18 cellular contexts compared by ENCODE assay signal in genomic region chr20:64129146-64129782, GRCh38. TPM values are rescaled to one million over a fixed set of nuclear protein-coding genes. Genes with fewer than 3 reads are reported as not detected.
DNase-seq lines count a peak whose midpoint lies in the region; ATAC-seq and TF ChIP-seq lines count a peak whose summit lies in the region.
"Had no signal": no experiment of that assay in that cellular context is flagged by ENCODE, and none has a peak within 500 bp of the region (broad histone marks: within the 10 kb centered on the region; RNA-seq: fewer than 3 reads in every experiment).

No MANE protein-coding gene starts in this region.

- H3K36me3 Mint-ChIP-seq in activated CD4-positive, alpha-beta memory T cell treated with anti-CD3 and anti-CD28 coated beads for 36 hours: no peaks in the 10 kb centered on the region
- H3K36me3 Mint-ChIP-seq in GM23338 (ENCODE audit: low read depth): no peaks in the 10 kb centered on the region
- H3K36me3 Mint-ChIP-seq: CD14-positive monocyte had no signal

- H3K4me3 ChIP-seq in heart left ventricle (no peak overlapping the region), left ventricle myocardium inferior (no peak overlapping the region), left lung (no peak overlapping the region), osteoblast (ENCODE audit: insufficient read depth, low read length) (no peak overlapping the region), GM23338 (no peak overlapping the region)

- no peak overlapping the region for H3K4me2 ChIP-seq in osteoblast (ENCODE audit: insufficient read depth, low read length)
- no peak overlapping the region for H3K4me2 ChIP-seq in GM23338
- H3K4me2 ChIP-seq: KMS-11 had no signal

- no peak overlapping the region for H3K27ac Mint-ChIP-seq in activated CD4-positive, alpha-beta memory T cell treated with anti-CD3 and anti-CD28 coated beads for 36 hours
- H3K27ac Mint-ChIP-seq in GM23338: no peak overlapping the region
- H3K27ac Mint-ChIP-seq: CD14-positive monocyte had no signal

- H3K27me3 ChIP-seq in heart left ventricle (peaks cover 0 to 31% (median 3%) of the 10 kb centered on the region in 9 donors), left ventricle myocardium inferior (ENCODE audit: low read depth) (peaks cover 51% of the 10 kb centered on the region), left lung (peaks cover 0 to 24% of the 10 kb centered on the region in 2 donors), osteoblast (ENCODE audit: insufficient read depth, low read length) (peaks cover 7% of the 10 kb centered on the region), GM23338 (ENCODE audit: insufficient read depth) (no peaks in the 10 kb centered on the region)

- H2AFZ ChIP-seq in osteoblast (ENCODE audit: low read length) (no peak overlapping the region), GM23338 (no peak overlapping the region)

- H3K4me1 ChIP-seq in heart left ventricle (no peaks in the 10 kb centered on the region), left ventricle myocardium inferior (no peaks in the 10 kb centered on the region), left lung (no peaks in the 10 kb centered on the region), osteoblast (ENCODE audit: insufficient read depth, low read length) (no peaks in the 10 kb centered on the region), GM23338 (ENCODE audit: insufficient read depth) (no peaks in the 10 kb centered on the region)

- no peak for TF ChIP-seq POLR2A in heart left ventricle (IDR thresholded peaks at IDR 0.05)

- intact Hi-C loops in heart left ventricle (cut with DNase I) (loop anchor here in 2 of 10 donors (10.0 kb wide), 3 partner anchors 124 to 594 kb away; partner anchors contain the start of gene PTK6 (in 1 of the 2)), left ventricle myocardium inferior (cut with micrococcal nuclease) (no loop called here), left lung (cut with DNase I) (no loop called here)
- intact Hi-C loops in activated CD4-positive, alpha-beta memory T cell treated with anti-CD3 and anti-CD28 coated beads for 36 hours (cut with micrococcal nuclease): loop anchor here (10.0 kb wide), 1 partner anchor 64 kb away; the partner anchor contains the start of gene TCEA2

- no peaks in the 10 kb centered on the region for H3K36me3 ChIP-seq in heart left ventricle
- H3K36me3 ChIP-seq in left ventricle myocardium inferior: no peaks in the 10 kb centered on the region
- no peaks in the 10 kb centered on the region for H3K36me3 ChIP-seq in left lung
- no peaks in the 10 kb centered on the region for H3K36me3 ChIP-seq in osteoblast (ENCODE audit: insufficient read depth, low read length)
- H3K36me3 ChIP-seq in GM23338 (ENCODE audit: insufficient read depth): no peaks in the 10 kb centered on the region

- ATAC-seq in heart left ventricle (no peak), left lung (no peak), GM23338 (no peak), HG02973 (IDR thresholded peaks at IDR 0.05; ENCODE audit: unreplicated experiment) (no peak)

- no peaks in the 10 kb centered on the region for H3F3A ChIP-seq in GM23338 (replicated peaks; ENCODE audit: low read depth)

- POLR2A ChIA-PET in activated CD4-positive, alpha-beta memory T cell treated with anti-CD3 and anti-CD28 coated beads for 36 hours (lab: Charles Lee): no interaction called here

- CTCF ChIA-PET in activated CD4-positive, alpha-beta memory T cell treated with anti-CD3 and anti-CD28 coated beads for 36 hours (lab: Charles Lee): no interaction called here

- H3K27ac ChIP-seq in heart left ventricle: no peak overlapping the region
- H3K27ac ChIP-seq in left ventricle myocardium inferior (replicated peaks): no peak overlapping the region
- H3K27ac ChIP-seq in left lung: no peak overlapping the region
- no peak overlapping the region for H3K27ac ChIP-seq in osteoblast (ENCODE audit: low read depth, low read length)
- no peak overlapping the region for H3K27ac ChIP-seq in GM23338 (ENCODE audit: low read depth)
- H3K27ac ChIP-seq: KMS-11 had no signal

- H3K9me2 ChIP-seq in GM23338 (ENCODE audit: insufficient read depth): no peaks in the 10 kb centered on the region

- DNase-seq in heart left ventricle (peak in 3 of 5 donors; percentile 8 to 37 (median 11)), left ventricle myocardium inferior (no peak), left lung (peak; percentile 14 to 61), osteoblast (ENCODE audit: insufficient read length, low spot score, missing footprints) (peak; percentile 26), GM23338 (ENCODE audit: low spot score) (no peak)
- DNase-seq in activated CD4-positive, alpha-beta memory T cell treated with anti-CD3 and anti-CD28 coated beads for 36 hours: no peak
- DNase-seq: ACHN, AML-193, COR-L47, NCI-H1436, NCI-H2029, NCI-H2171 treated with DMSO at 0.1 percent for 48 hours, NCI-H446 treated with DMSO at 0.1 percent for 48 hours, RPMI8226 had no signal

- H3K27me3 Mint-ChIP-seq in activated CD4-positive, alpha-beta memory T cell treated with anti-CD3 and anti-CD28 coated beads for 36 hours: peaks cover 10% of the 10 kb centered on the region
- H3K27me3 Mint-ChIP-seq in GM23338 (ENCODE audit: insufficient read depth, low read depth, poor library complexity): no peaks in the 10 kb centered on the region

- peaks cover 0 to 3% (median 0%) of the 10 kb centered on the region in 12 donors for H3K9me3 ChIP-seq in heart left ventricle
- no peaks in the 10 kb centered on the region for H3K9me3 ChIP-seq in left ventricle myocardium inferior (replicated peaks)
- H3K9me3 ChIP-seq in left lung: no peaks in the 10 kb centered on the region
- H3K9me3 ChIP-seq in osteoblast (ENCODE audit: low read depth, low read length): no peaks in the 10 kb centered on the region

- no peaks in the 10 kb centered on the region for H3K4me1 Mint-ChIP-seq in activated CD4-positive, alpha-beta memory T cell treated with anti-CD3 and anti-CD28 coated beads for 36 hours (ENCODE audit: low read depth)
- no peaks in the 10 kb centered on the region for H3K4me1 Mint-ChIP-seq in GM23338
- H3K4me1 Mint-ChIP-seq: CD14-positive monocyte had no signal

- H3K79me2 ChIP-seq in osteoblast (ENCODE audit: insufficient read depth, low read length) (no peaks in the 10 kb centered on the region), GM23338 (replicated peaks; ENCODE audit: insufficient read depth) (no peaks in the 10 kb centered on the region)

- no peak overlapping the region for H3K4me3 Mint-ChIP-seq in activated CD4-positive, alpha-beta memory T cell treated with anti-CD3 and anti-CD28 coated beads for 36 hours
- no peak overlapping the region for H3K4me3 Mint-ChIP-seq in GM23338
- H3K4me3 Mint-ChIP-seq: CD14-positive monocyte had no signal

- WGBS in heart left ventricle, 4 donors: 79 to 83% (median 82%) methylated on average over 11 of the region's 11 CpGs

- no peaks in the 10 kb centered on the region for H3K9me3 Mint-ChIP-seq in activated CD4-positive, alpha-beta memory T cell treated with anti-CD3 and anti-CD28 coated beads for 36 hours
- peaks cover 10% of the 10 kb centered on the region for H3K9me3 Mint-ChIP-seq in GM23338

- TF ChIP-seq CTCF in heart left ventricle (IDR thresholded peaks at IDR 0.05) (no peak), left ventricle myocardium inferior (IDR thresholded peaks at IDR 0.05; ENCODE audit: borderline replicate concordance) (no peak), left lung (IDR thresholded peaks at IDR 0.05) (no peak), osteoblast (IDR thresholded peaks at IDR 0.05; ENCODE audit: extremely low read depth, low read depth, low read length) (no peak), GM23338 (conservative IDR thresholded peaks at IDR 0.05; ENCODE audit: low read depth in 2 of 2) (no peak)

- no peaks in the 10 kb centered on the region for H4K20me1 ChIP-seq in osteoblast (ENCODE audit: insufficient read depth, low read length)
- H4K20me1 ChIP-seq in GM23338 (replicated peaks; ENCODE audit: insufficient read depth): no peaks in the 10 kb centered on the region

RNA-seq across cellular contexts. Expression of gene NPBWR2, which starts 21.9 kb away (rescaled TPM):
- total RNA-seq in heart left ventricle (not detected), left ventricle myocardium inferior (not detected), left lung (not detected), osteoblast (not detected in 2 replicates)
- polyA plus RNA-seq in heart left ventricle (not detected), GM23338 (2016; fragmentation: Nextera tagmentation; extraction: Ambion mirVana) (not detected in 2 replicates)
- not detected for total RNA-seq in activated CD4-positive, alpha-beta memory T cell treated with anti-CD3 and anti-CD28 coated beads for 36 hours
- total RNA-seq in GM23338 (2014; rRNA removed; shearing (Covaris generic)): not detected in 2 replicates
- total RNA-seq: M059J had no signal
- polyA plus RNA-seq: CD14-positive monocyte had no signal

RNA-seq across cellular contexts. Expression of gene MYT1, which starts 35.0 kb away (rescaled TPM):
- total RNA-seq in heart left ventricle: under 1 TPM in 5 of 9 donors, not detected in 4; 0.07 to 0.23 (median 0.09) TPM
- under 1 TPM in 1 of 2 donors, not detected in 1; 0.11 TPM for polyA plus RNA-seq in heart left ventricle
- 0.11 TPM for total RNA-seq in left ventricle myocardium inferior
- total RNA-seq in left lung: not detected
- not detected in 2 replicates for total RNA-seq in osteoblast
- total RNA-seq in activated CD4-positive, alpha-beta memory T cell treated with anti-CD3 and anti-CD28 coated beads for 36 hours: not detected
- total RNA-seq in GM23338 (2014; rRNA removed; shearing (Covaris generic)): 0.83 and 1.6 TPM in 2 replicates
- 1.1 and 1.6 TPM in 2 replicates for polyA plus RNA-seq in GM23338 (2016; fragmentation: Nextera tagmentation; extraction: Ambion mirVana)
- total RNA-seq: M059J had no signal
- polyA plus RNA-seq: CD14-positive monocyte had no signal

RNA-seq across cellular contexts. Expression of gene LKAAEAR1, which starts 45.1 kb away (rescaled TPM):
- not detected for total RNA-seq in heart left ventricle
- polyA plus RNA-seq in heart left ventricle: not detected
- not detected for total RNA-seq in left ventricle myocardium inferior
- under 1 TPM in 1 of 2 donors, not detected in 1; 0.45 TPM for total RNA-seq in left lung
- 0.72 TPM in 1 of 2 replicates, not detected in the other for total RNA-seq in osteoblast
- not detected for total RNA-seq in activated CD4-positive, alpha-beta memory T cell treated with anti-CD3 and anti-CD28 coated beads for 36 hours
- 1.1 TPM in 1 of 2 replicates, not detected in the other for total RNA-seq in GM23338 (2014; rRNA removed; shearing (Covaris generic))
- polyA plus RNA-seq in GM23338 (2016; fragmentation: Nextera tagmentation; extraction: Ambion mirVana): 1.8 and 2.4 TPM in 2 replicates
- total RNA-seq: M059J had no signal

RNA-seq across cellular contexts. Expression of gene OPRL1, which starts 49.4 kb away (rescaled TPM):
- total RNA-seq in heart left ventricle (1 to 10 TPM in 3 of 9 donors, under 1 TPM in 6; 0.18 to 1.9 (median 0.67) TPM), left ventricle myocardium inferior (0.52 TPM), left lung (1 to 10 TPM; 1.8 to 2.0 TPM), osteoblast (0.59 and 0.72 TPM in 2 replicates)
- polyA plus RNA-seq in heart left ventricle (under 1 TPM; 0.21 to 0.27 TPM), GM23338 (2016; fragmentation: Nextera tagmentation; extraction: Ambion mirVana) (0.24 and 0.27 TPM in 2 replicates)
- total RNA-seq in activated CD4-positive, alpha-beta memory T cell treated with anti-CD3 and anti-CD28 coated beads for 36 hours: under 1 TPM; 0.63 to 0.71 TPM
- total RNA-seq in GM23338 (2014; rRNA removed; shearing (Covaris generic)): 0.74 and 1.1 TPM in 2 replicates

RNA-seq across cellular contexts. Expression of gene RGS19, which starts 49.9 kb away (rescaled TPM):
- total RNA-seq in heart left ventricle: 10 to 100 TPM in 2 of 9 donors, 1 to 10 TPM in 7; 3.2 to 25.6 (median 5.3) TPM
- polyA plus RNA-seq in heart left ventricle: 1 to 10 TPM; 3.7 to 6.5 TPM
- 6.1 TPM for total RNA-seq in left ventricle myocardium inferior
- total RNA-seq in left lung: 10 to 100 TPM; 23.4 to 63.9 TPM
- total RNA-seq in osteoblast: 5.3 and 6.9 TPM in 2 replicates
- 10 to 100 TPM; 43.2 to 44.4 TPM for total RNA-seq in activated CD4-positive, alpha-beta memory T cell treated with anti-CD3 and anti-CD28 coated beads for 36 hours
- 15.0 and 19.7 TPM in 2 replicates for total RNA-seq in GM23338 (2014; rRNA removed; shearing (Covaris generic))
- 12.5 and 13.1 TPM in 2 replicates for polyA plus RNA-seq in GM23338 (2016; fragmentation: Nextera tagmentation; extraction: Ambion mirVana)

Comparison
In these comparisons a context has a peak if more than half of its experiments do, and no peak if none do; other contexts are left out.
1. DNase-seq: peak in heart left ventricle (3 of 5), left lung (2 of 2) and osteoblast (single experiment); none in left ventricle myocardium inferior (single experiment), activated CD4-positive, alpha-beta memory T cell treated with anti-CD3 and anti-CD28 coated beads for 36 hours (single experiment) and GM23338 (single experiment).